In the genomic region with DNA sequence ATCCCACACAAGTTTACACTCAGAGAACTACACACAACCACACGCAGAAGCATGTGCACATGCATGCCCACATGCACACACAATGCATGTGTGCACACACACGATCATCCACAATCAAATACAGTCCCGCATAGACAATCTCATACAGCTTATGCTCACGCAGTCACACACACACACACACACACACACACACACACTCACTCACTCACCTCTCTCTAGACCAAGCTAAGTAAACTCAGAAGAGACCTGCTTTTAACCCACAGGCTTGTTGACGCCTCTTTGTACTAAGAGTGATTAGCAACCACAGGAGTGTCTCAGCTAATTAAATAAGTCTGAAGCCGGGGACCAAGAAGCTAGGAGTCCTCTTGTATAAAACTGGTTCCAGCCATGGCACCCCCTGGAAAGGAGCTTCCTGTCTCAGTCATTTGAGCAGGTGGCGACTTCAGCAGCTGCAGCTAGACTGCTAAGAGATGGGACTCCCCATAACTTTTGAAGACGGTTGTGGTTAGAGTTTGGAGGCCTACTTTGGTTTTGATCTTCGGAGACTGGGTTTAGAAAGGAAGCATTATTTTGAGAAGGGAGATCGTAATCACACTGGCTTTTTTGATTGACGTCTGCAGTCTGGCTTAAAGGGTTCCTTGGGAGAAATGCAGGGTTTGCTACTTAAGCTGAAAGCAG, we compare ENCODE assay signal across 8 cellular contexts.
A peak's percentile ranks its signal among the peaks of the same experiment; 100 is the strongest.
DNase-seq lines count a peak whose midpoint lies in the region; ATAC-seq lines count a peak whose summit lies in the region.

No MANE protein-coding gene starts in this region.

- ATAC-seq in GM18511 (IDR thresholded peaks at IDR 0.05; ENCODE audit: unreplicated experiment) = peak; percentile 52
- ATAC-seq in HG02678 (IDR thresholded peaks at IDR 0.05; ENCODE audit: unreplicated experiment) = peak; percentile 76

- DNase-seq in NK-92 (lab: John Stamatoyannopoulos, UW; ENCODE audit: unreplicated experiment) (peak; percentile 31), RKO (ENCODE audit: low spot score) (no peak), NCI-H524 (lab: John Stamatoyannopoulos, UW) (no peak), amygdala (lab: John Stamatoyannopoulos, UW) (no peak)
- peak in 3 of 4 experiments; percentile 9 to 39 (median 21) for DNase-seq in activated naive CD4-positive, alpha-beta T cell (lab: John Stamatoyannopoulos, UW)
- DNase-seq in stimulated activated CD4-positive, alpha-beta T cell treated with anti-CD3 and anti-CD28 coated beads, Interleukin-4, amount 100 ng/mL, for 24 hours = peak; percentile 52

Comparison
In these comparisons a context has a peak if more than half of its experiments do, and no peak if none do; other contexts are left out.
1. DNase-seq: peak in NK-92 (single experiment), activated naive CD4-positive, alpha-beta T cell (3 of 4) and stimulated activated CD4-positive, alpha-beta T cell treated with anti-CD3 and anti-CD28 coated beads, Interleukin-4, amount 100 ng/mL, for 24 hours (single experiment); none in RKO (single experiment), NCI-H524 (0 of 2) and amygdala (0 of 56).